ENCODE assay signal across 10 cellular contexts in the genomic region with DNA sequence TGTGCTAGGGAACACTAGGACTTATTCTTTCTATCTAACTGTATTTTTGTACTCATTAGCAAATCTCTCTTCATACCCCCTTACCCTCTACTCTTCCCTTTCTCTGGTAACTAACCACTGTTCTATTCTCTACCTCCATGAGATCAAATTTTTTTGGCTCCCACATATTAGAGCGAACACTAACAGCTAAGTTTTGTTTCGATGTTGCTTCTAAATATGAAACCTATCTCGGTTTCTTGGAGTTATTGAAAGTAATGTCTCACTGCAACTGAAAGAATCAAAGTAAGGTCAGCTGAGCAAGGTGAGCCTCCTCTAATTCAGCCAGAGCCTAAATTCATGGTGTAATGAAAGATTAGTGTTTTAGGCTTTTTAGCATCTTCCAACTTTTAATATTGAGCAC.
"Had no signal": no experiment of that assay in that cellular context is flagged by ENCODE, and none has a peak within 500 bp of the region (broad histone marks: within the 10 kb centered on the region; RNA-seq: fewer than 3 reads in every experiment).

No MANE protein-coding gene starts in this region.

- H2AFZ ChIP-seq: GM23248 had no signal

- H3K4me3 ChIP-seq: GM23248, HAP-1 had no signal

- H3K27ac ChIP-seq: GM23248, HL-60, KMS-11 had no signal

- H3K4me3 Mint-ChIP-seq: HFFc6, IgD-negative memory B cell had no signal

- H3K4me2 ChIP-seq: KMS-11 had no signal

- H3K36me3 Mint-ChIP-seq: IgD-negative memory B cell had no signal

- H3K36me3 ChIP-seq: HAP-1 had no signal

- H3K27ac Mint-ChIP-seq: HFFc6, IgD-negative memory B cell had no signal

- H3K9me3 ChIP-seq: HAP-1 had no signal

- ATAC-seq: HCT116, HepG2 had no signal

- H3K4me1 Mint-ChIP-seq: IgD-negative memory B cell had no signal

- DNase-seq: GM23248, GOT3, HFFc6, KBM-7 had no signal

- H3K9ac ChIP-seq: GM23248, KMS-11 had no signal

- H3K27me3 Mint-ChIP-seq: IgD-negative memory B cell had no signal
